Comparison of ENCODE assay signal across 8 cellular contexts in genomic region chrX:134396174-134396573, GRCh38. TPM values are rescaled to one million over a fixed set of nuclear protein-coding genes. Genes with fewer than 3 reads are reported as not detected.
A peak's percentile ranks its signal among the peaks of the same experiment; 100 is the strongest.
DNase-seq lines count a peak whose midpoint lies in the region; ATAC-seq, FAIRE-seq and TF ChIP-seq lines count a peak whose summit lies in the region.

No MANE protein-coding gene starts in this region.

- peaks cover 2% of the 10 kb centered on the region for H3K4me1 Mint-ChIP-seq in osteocyte (ENCODE audit: unreplicated experiment)

- H3K4me3 Mint-ChIP-seq in osteocyte (ENCODE audit: unreplicated experiment): no peak overlapping the region

- H3K27me3 Mint-ChIP-seq in osteocyte (ENCODE audit: unreplicated experiment): no peaks in the 10 kb centered on the region

- no peak overlapping the region for H3K4me3 ChIP-seq in bronchial epithelial cell (ENCODE audit: low read depth, low read length)

- no peak for ATAC-seq in GM21423 (IDR thresholded peaks at IDR 0.05; ENCODE audit: unreplicated experiment)

- DNase-seq in bronchial epithelial cell (ENCODE audit: low read depth): peak; percentile 18
- no peak for DNase-seq in osteocyte (ENCODE audit: extremely low spot score, unreplicated experiment)
- DNase-seq in stimulated activated CD4-positive, alpha-beta T cell treated with anti-CD3 and anti-CD28 coated beads, Interleukin-12 subunit alpha, Interleukin-12 subunit beta, amount 100 ng/mL, for 4 hours: no peak
- DNase-seq in NCI-H524 treated with DMSO at 0.1 percent for 48 hours (lab: John Stamatoyannopoulos, UW): no peak
- no peak for DNase-seq in stimulated activated CD4-positive, alpha-beta T cell treated with anti-CD3 and anti-CD28 coated beads, Interleukin-2, amount 100 ng/mL, for 48 hours

- H3K36me3 Mint-ChIP-seq in osteocyte (ENCODE audit: unreplicated experiment): peaks cover 2% of the 10 kb centered on the region

- H3K36me3 ChIP-seq in bronchial epithelial cell (ENCODE audit: control insufficient read depth, insufficient read depth, low read length): no peaks in the 10 kb centered on the region

- H3K27me3 ChIP-seq in bronchial epithelial cell (ENCODE audit: control insufficient read depth, insufficient read depth, low read length): no peaks in the 10 kb centered on the region

- H3K9me3 Mint-ChIP-seq in osteocyte (ENCODE audit: unreplicated experiment): no peaks in the 10 kb centered on the region

- no peak overlapping the region for H3K27ac Mint-ChIP-seq in osteocyte (ENCODE audit: unreplicated experiment)

- peak; percentile 61 for TF ChIP-seq CTCF in LNCAP (IDR thresholded peaks at IDR 0.05)
- peak; percentile 27 for TF ChIP-seq CTCF in bronchial epithelial cell (IDR thresholded peaks at IDR 0.05; ENCODE audit: insufficient read depth, low read length, severe bottlenecking)
- peak; percentile 84 for TF ChIP-seq CTCF in osteocyte (IDR thresholded peaks at IDR 0.05)

- peak; percentile 90 for FAIRE-seq in G401.6 (lab: Jason Lieb, UNC)
- FAIRE-seq in bronchial epithelial cell (lab: Jason Lieb, UNC): no peak

RNA-seq across cellular contexts. Expression of gene PHF6, which starts 23.1 kb away (rescaled TPM):
- total RNA-seq in bronchial epithelial cell (27.1 and 28.4 TPM in 2 replicates), osteocyte (36.2 and 38.9 TPM in 2 replicates)

Comparison
In these comparisons a context has a peak if more than half of its experiments do, and no peak if none do; other contexts are left out.
1. CTCF ChIP-seq: peak in every context shown above with its lines; median percentile 84 in osteocyte; 61 in LNCAP; 27 in bronchial epithelial cell.